ENCODE assay signal across 23 cellular contexts in genomic region chr6:83985715-83986114, GRCh38. TPM values are rescaled to one million over a fixed set of nuclear protein-coding genes. Genes with fewer than 3 reads are reported as not detected.
"Had no signal": no experiment of that assay in that cellular context is flagged by ENCODE, and none has a peak within 500 bp of the region (broad histone marks: within the 10 kb centered on the region; RNA-seq: fewer than 3 reads in every experiment).

No MANE protein-coding gene starts in this region.

- H3K27me3 ChIP-seq: MG63, SJSA1 had no signal

- H3K4me1 Mint-ChIP-seq: IgD-negative memory B cell had no signal

- H3K36me3 ChIP-seq: MG63, SJSA1 had no signal

- H3K27ac Mint-ChIP-seq: IgD-negative memory B cell had no signal

- H3K27ac ChIP-seq: SJSA1, SK-N-MC had no signal

- H3K4me1 ChIP-seq: SJSA1 had no signal

- H3K9me3 Mint-ChIP-seq: IgD-negative memory B cell had no signal

- H3K27me3 Mint-ChIP-seq: IgD-negative memory B cell had no signal

- H3K4me3 ChIP-seq: MG63, SJSA1, SK-N-MC had no signal

- DNase-seq: Karpas-422, KG1, MG63, NCI-H1092, NCI-H1105 treated with DMSO at 0.1 percent for 48 hours, NCI-H1417 treated with DMSO at 0.1 percent for 48 hours, NCI-H146, NCI-H1694 treated with DMSO at 0.1 percent for 48 hours, NCI-H1930, NCI-H2081, NCI-H2107, NCI-H2171 treated with DMSO at 0.1 percent for 48 hours, NCI-H345, NCI-H446 treated with DMSO at 0.1 percent for 48 hours, NCI-H524, NCI-H69, NCI-H774, Right ventricle myocardium superior, RPMI8226, SIG-M5 had no signal

- H3K9me3 ChIP-seq: SJSA1 had no signal

- H3K4me3 Mint-ChIP-seq: IgD-negative memory B cell had no signal

RNA-seq across cellular contexts. Expression of gene MRAP2, which starts 47.9 kb away (rescaled TPM):
- total RNA-seq: SJSA1 had no signal
